ENCODE assay signal across 2 cellular contexts in genomic region chr6:44039191-44039719, GRCh38.
TF ChIP-seq lines count a peak whose summit lies in the region.

No MANE protein-coding gene starts in this region.

TF ChIP-seq in SK-N-SH, 30 proteins besides CTCF, POLR2A, EP300 and RAD21:
- TF ChIP-seq REST (IDR thresholded peaks at IDR 0.05; ENCODE audit: low read depth, low read length): 0 out of 2 replicates have a peak, but pooled peaks have one; percentile 48
- no peak for TF ChIP-seq GABPA (IDR thresholded peaks at IDR 0.05; ENCODE audit: low read depth)

TF ChIP-seq in SK-N-SH treated with all-trans-retinoic acid at 6 μM for 48 hours, 23 proteins besides CTCF, POLR2A, EP300 and RAD21:
- TF ChIP-seq ZNF8 (CRISPR knock-in tag; IDR thresholded peaks at IDR 0.05) (no peak), ISL1 (CRISPR knock-in tag; IDR thresholded peaks at IDR 0.05) (no peak), OSR1 (CRISPR knock-in tag; IDR thresholded peaks at IDR 0.05) (no peak), ZNF70 (CRISPR knock-in tag; IDR thresholded peaks at IDR 0.05) (no peak), POU6F1 (CRISPR knock-in tag; IDR thresholded peaks at IDR 0.05; ENCODE audit: borderline replicate concordance, low read depth) (no peak), ZFP30 (CRISPR knock-in tag; IDR thresholded peaks at IDR 0.05) (no peak), ZNF565 (CRISPR knock-in tag; conservative IDR thresholded peaks at IDR 0.05; ENCODE audit: low read depth) (no peak), BACH2 (CRISPR knock-in tag; IDR thresholded peaks at IDR 0.05; ENCODE audit: borderline replicate concordance) (no peak), TCF4 (CRISPR knock-in tag; IDR thresholded peaks at IDR 0.05; ENCODE audit: borderline replicate concordance) (no peak), RARB (CRISPR knock-in tag; IDR thresholded peaks at IDR 0.05) (no peak), TOX (CRISPR knock-in tag; IDR thresholded peaks at IDR 0.05; ENCODE audit: borderline replicate concordance) (no peak), ZFP3 (CRISPR knock-in tag; IDR thresholded peaks at IDR 0.05) (no peak), CREB5 (CRISPR knock-in tag; IDR thresholded peaks at IDR 0.05; ENCODE audit: low read depth) (no peak), PATZ1 (CRISPR knock-in tag; IDR thresholded peaks at IDR 0.05; ENCODE audit: borderline replicate concordance) (no peak), TSHZ2 (CRISPR knock-in tag; IDR thresholded peaks at IDR 0.05) (no peak), CSDC2 (CRISPR knock-in tag; IDR thresholded peaks at IDR 0.05) (no peak), PPARA (CRISPR knock-in tag; IDR thresholded peaks at IDR 0.05; ENCODE audit: borderline replicate concordance) (no peak)
